ENCODE assay signal across 8 cellular contexts in the genomic region with DNA sequence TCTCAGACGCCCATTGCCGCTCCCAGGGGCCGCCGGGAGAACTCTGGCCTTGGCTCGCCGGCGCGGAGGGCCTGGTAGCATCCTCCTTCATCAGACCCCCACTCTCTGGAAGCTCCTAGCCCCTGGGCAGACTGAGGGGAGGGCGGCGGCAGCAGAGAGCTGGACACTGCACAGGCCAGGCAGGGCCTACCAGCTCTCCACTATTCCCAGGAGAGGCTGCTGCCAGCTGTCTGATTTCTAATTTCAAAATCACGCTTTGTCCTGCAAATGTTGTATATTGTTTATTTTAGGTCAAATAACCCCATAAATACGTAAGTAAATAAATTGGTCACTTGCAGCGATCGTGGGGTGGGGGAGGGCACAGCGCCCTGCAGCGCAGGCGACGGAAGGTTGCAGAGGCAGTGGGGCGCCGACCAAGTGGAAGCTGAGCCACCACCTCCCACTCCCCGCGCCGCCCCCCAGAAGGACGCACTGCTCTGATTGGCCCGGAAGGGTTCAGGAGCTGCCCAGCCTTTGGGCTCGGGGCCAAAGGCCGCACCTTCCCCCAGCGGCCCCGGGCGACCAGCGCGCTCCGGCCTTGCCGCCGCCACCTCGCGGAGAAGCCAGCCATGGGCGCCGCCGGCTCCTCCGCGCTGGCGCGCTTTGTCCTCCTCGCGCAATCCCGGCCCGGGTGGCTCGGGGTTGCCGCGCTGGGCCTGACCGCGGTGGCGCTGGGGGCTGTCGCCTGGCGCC. TPM values are rescaled to one million over a fixed set of nuclear protein-coding genes. Genes with fewer than 3 reads are reported as not detected.
DNase-seq lines count a peak whose midpoint lies in the region; ATAC-seq and TF ChIP-seq lines count a peak whose summit lies in the region.

MTARC1 (plus strand) TSS at position 577 of the 732 bp plus-strand sequence; CDS start at position 609, 32 bp downstream.

- ATAC-seq in GM21619 (IDR thresholded peaks at IDR 0.05; ENCODE audit: unreplicated experiment) = peak; percentile 76

- CTCF ChIA-PET in SK-N-SH (lab: Yijun Ruan, JAX) = interaction anchor here (0.7 to 7.6 kb wide), 11 partner anchors 8 to 490 kb away, joined by 3 to 63 read pairs (median 6); partner anchors contain the start of genes C1orf115 and MTARC2

- TF ChIP-seq POLR2A in vagina (IDR thresholded peaks at IDR 0.05) = no peak

- H3K4me1 ChIP-seq in SK-N-SH (ENCODE audit: control insufficient read depth in 1 of 2, insufficient read depth in 2 of 2, low read depth in 1 of 2, low read length in 1 of 2) = peaks cover 0 to 30% of the 10 kb centered on the region in 2 experiments; a peak in 2 of 4 replicates
- H3K4me1 ChIP-seq in muscle layer of duodenum (ENCODE audit: control insufficient read depth in 1 of 2, insufficient read depth in 2 of 2, low read length in 2 of 2) = peaks cover 0 to 17% of the 10 kb centered on the region in 2 donors
- H3K4me1 ChIP-seq in vagina = peaks cover 20% of the 10 kb centered on the region

- H3K27me3 ChIP-seq in MG63 (no peaks in the 10 kb centered on the region), SK-N-SH (ENCODE audit: insufficient read depth) (no peaks in the 10 kb centered on the region), muscle layer of duodenum (ENCODE audit: low read depth, low read length) (no peaks in the 10 kb centered on the region), vagina (no peaks in the 10 kb centered on the region)

- H3K4me3 ChIP-seq in MG63 (no peak within 1 kb of the TSS), SK-N-SH (ENCODE audit: low read depth in 2 of 2, low read length in 1 of 2) (peak within 1 kb of the TSS; percentile 68 to 73), fibroblast of mammary gland (ENCODE audit: control insufficient read depth, low read depth, low read length) (peak within 1 kb of the TSS; percentile 50), muscle layer of duodenum (ENCODE audit: low read depth in 1 of 2, low read length in 2 of 2) (peak within 1 kb of the TSS; percentile 58 to 84), vagina (peak within 1 kb of the TSS; percentile 50 to 60)

- peak within 1 kb of the TSS; percentile 79; the same call in 1 of the 2 replicates for H2AFZ ChIP-seq in SK-N-SH (ENCODE audit: low read depth)

- POLR2A ChIA-PET in SK-N-SH (lab: Yijun Ruan, JAX) = interaction anchor here (0.5 to 1.4 kb wide), 8 partner anchors 10 to 746 kb away, joined by 3 to 5 read pairs (median 3); partner anchors contain the start of gene MTARC2

- 0 out of 2 replicates have a peak, but pooled peaks have one; percentile 13 for TF ChIP-seq CTCF in SK-N-SH (IDR thresholded peaks at IDR 0.05)
- TF ChIP-seq CTCF in fibroblast of mammary gland (conservative IDR thresholded peaks at IDR 0.05; ENCODE audit: control insufficient read depth, insufficient read depth, low read depth, low read length) = no peak
- no peak for TF ChIP-seq CTCF in vagina (IDR thresholded peaks at IDR 0.05)

- no peaks in the 10 kb centered on the region for H3K36me3 ChIP-seq in MG63
- peaks cover 0 to 18% of the 10 kb centered on the region in 2 experiments for H3K36me3 ChIP-seq in SK-N-SH (replicated peaks in 1 of 2; ENCODE audit: control insufficient read depth in 1 of 2, insufficient read depth in 2 of 2, low read length in 1 of 2)
- H3K36me3 ChIP-seq in muscle layer of duodenum (ENCODE audit: control insufficient read depth in 1 of 2, insufficient read depth in 2 of 2, low read length in 2 of 2) = peaks cover 0 to 20% of the 10 kb centered on the region in 2 donors
- H3K36me3 ChIP-seq in vagina = no peaks in the 10 kb centered on the region

- no peak for TF ChIP-seq EP300 in SK-N-SH (IDR thresholded peaks at IDR 0.05; ENCODE audit: borderline replicate concordance in 1 of 2, low read depth in 1 of 2, low read length in 1 of 2)

- peak; percentile 53 for DNase-seq in EH (ENCODE audit: low read depth)
- peak; percentile 32 for DNase-seq in MG63
- DNase-seq in SK-N-SH = peak; percentile 95
- peak; percentile 46 for DNase-seq in fibroblast of mammary gland (ENCODE audit: low read depth)
- DNase-seq in vagina (ENCODE audit: extremely low spot score in 2 of 2) = no peak
- DNase-seq in SW 1271 (lab: John Stamatoyannopoulos, UW) = no peak

- H3K79me2 ChIP-seq in SK-N-SH (ENCODE audit: insufficient read depth) = no peaks in the 10 kb centered on the region

- H3K27ac ChIP-seq in SK-N-SH (ENCODE audit: low read depth in 2 of 2, low read length in 1 of 2) = peak within 1 kb of the TSS in 1 of 2 experiments; percentile 83; a peak in 2 of 4 replicates
- no peak within 1 kb of the TSS for H3K27ac ChIP-seq in muscle layer of duodenum (ENCODE audit: low read length)
- peak within 1 kb of the TSS; percentile 34 for H3K27ac ChIP-seq in vagina

- no peaks in the 10 kb centered on the region for H3F3A ChIP-seq in SK-N-SH (replicated peaks; ENCODE audit: insufficient read depth)

- H3K9me3 ChIP-seq in MG63 (no peaks in the 10 kb centered on the region), SK-N-SH (no peaks in the 10 kb centered on the region), muscle layer of duodenum (ENCODE audit: control insufficient read depth in 1 of 2, low read length in 2 of 2) (no peaks in the 10 kb centered on the region), vagina (no peaks in the 10 kb centered on the region)

- 19% methylated on average over 11 of the region's 56 CpGs for WGBS in SK-N-SH (ENCODE audit: low lambda C conversion rate)

- no peaks in the 10 kb centered on the region for H4K20me1 ChIP-seq in SK-N-SH (ENCODE audit: insufficient read depth)

- peak within 1 kb of the TSS; percentile 55; the same call in 1 of the 2 replicates for H3K9ac ChIP-seq in SK-N-SH

- no peak for TF ChIP-seq RAD21 in SK-N-SH (IDR thresholded peaks at IDR 0.05; ENCODE audit: low read length)

- peak within 1 kb of the TSS; percentile 77 for H3K4me2 ChIP-seq in SK-N-SH

- no peaks in the 10 kb centered on the region for H3K9me2 ChIP-seq in SK-N-SH

- intact Hi-C loops in vagina (cut with DNase I) = no loop called here

TF ChIP-seq in SK-N-SH, 30 proteins besides CTCF, POLR2A, EP300 and RAD21 (continues in another document):
- TF ChIP-seq RFX5 (IDR thresholded peaks at IDR 0.05; ENCODE audit: low read length) = no peak
- TF ChIP-seq FOXJ3 (CRISPR knock-in tag; IDR thresholded peaks at IDR 0.05) = peak; percentile 44
- peak; percentile 16; the same call in 1 of the 2 replicates for TF ChIP-seq NRF1 (IDR thresholded peaks at IDR 0.05; ENCODE audit: low read depth, low read length)
- TF ChIP-seq RCOR1 (IDR thresholded peaks at IDR 0.05; ENCODE audit: low read length) = no peak
- no peak for TF ChIP-seq ELF1 (IDR thresholded peaks at IDR 0.05)
- no peak for TF ChIP-seq JUND (IDR thresholded peaks at IDR 0.05)
- TF ChIP-seq SMC3 (IDR thresholded peaks at IDR 0.05; ENCODE audit: low read depth, low read length) = no peak
- TF ChIP-seq, protein P1, sequence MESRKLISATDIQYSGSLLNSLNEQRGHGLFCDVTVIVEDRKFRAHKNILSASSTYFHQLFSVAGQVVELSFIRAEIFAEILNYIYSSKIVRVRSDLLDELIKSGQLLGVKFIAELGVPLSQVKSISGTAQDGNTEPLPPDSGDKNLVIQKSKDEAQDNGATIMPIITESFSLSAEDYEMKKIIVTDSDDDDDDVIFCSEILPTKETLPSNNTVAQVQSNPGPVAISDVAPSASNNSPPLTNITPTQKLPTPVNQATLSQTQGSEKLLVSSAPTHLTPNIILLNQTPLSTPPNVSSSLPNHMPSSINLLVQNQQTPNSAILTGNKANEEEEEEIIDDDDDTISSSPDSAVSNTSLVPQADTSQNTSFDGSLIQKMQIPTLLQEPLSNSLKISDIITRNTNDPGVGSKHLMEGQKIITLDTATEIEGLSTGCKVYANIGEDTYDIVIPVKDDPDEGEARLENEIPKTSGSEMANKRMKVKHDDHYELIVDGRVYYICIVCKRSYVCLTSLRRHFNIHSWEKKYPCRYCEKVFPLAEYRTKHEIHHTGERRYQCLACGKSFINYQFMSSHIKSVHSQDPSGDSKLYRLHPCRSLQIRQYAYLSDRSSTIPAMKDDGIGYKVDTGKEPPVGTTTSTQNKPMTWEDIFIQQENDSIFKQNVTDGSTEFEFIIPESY (IDR thresholded peaks at IDR 0.05; ENCODE audit: borderline replicate concordance, low read depth) = no peak
- no peak for TF ChIP-seq MEF2A (IDR thresholded peaks at IDR 0.05; ENCODE audit: borderline replicate concordance, low read depth)
- no peak for TF ChIP-seq YY1 (IDR thresholded peaks at IDR 0.05; ENCODE audit: low read depth)
- TF ChIP-seq POLR2AphosphoS5 (IDR thresholded peaks at IDR 0.05; ENCODE audit: low read depth, low read length) = no peak; the same call in 1 of the 2 replicates
- TF ChIP-seq NFIC (IDR thresholded peaks at IDR 0.05; ENCODE audit: borderline replicate concordance) = peak; percentile 77
- TF ChIP-seq TAF1 (IDR thresholded peaks at IDR 0.05; ENCODE audit: borderline replicate concordance, low read depth, low read length) = no peak
- TF ChIP-seq RXRA (IDR thresholded peaks at IDR 0.05; ENCODE audit: borderline replicate concordance, low read depth) = no peak
- TF ChIP-seq GATA2 (CRISPR knock-in tag; IDR thresholded peaks at IDR 0.05) = no peak
- TF ChIP-seq, protein P2, sequence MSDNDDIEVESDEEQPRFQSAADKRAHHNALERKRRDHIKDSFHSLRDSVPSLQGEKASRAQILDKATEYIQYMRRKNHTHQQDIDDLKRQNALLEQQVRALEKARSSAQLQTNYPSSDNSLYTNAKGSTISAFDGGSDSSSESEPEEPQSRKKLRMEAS (IDR thresholded peaks at IDR 0.05; ENCODE audit: low read depth) = peak; percentile 48; the same call in 1 of the 2 replicates
- peak; percentile 57; the same call in 1 of the 2 replicates for TF ChIP-seq MXI1 (IDR thresholded peaks at IDR 0.05; ENCODE audit: low read depth, low read length)
- no peak for TF ChIP-seq EZH2phosphoT487 (IDR thresholded peaks at IDR 0.05; ENCODE audit: borderline replicate concordance, low read depth)
- TF ChIP-seq, protein P3, sequence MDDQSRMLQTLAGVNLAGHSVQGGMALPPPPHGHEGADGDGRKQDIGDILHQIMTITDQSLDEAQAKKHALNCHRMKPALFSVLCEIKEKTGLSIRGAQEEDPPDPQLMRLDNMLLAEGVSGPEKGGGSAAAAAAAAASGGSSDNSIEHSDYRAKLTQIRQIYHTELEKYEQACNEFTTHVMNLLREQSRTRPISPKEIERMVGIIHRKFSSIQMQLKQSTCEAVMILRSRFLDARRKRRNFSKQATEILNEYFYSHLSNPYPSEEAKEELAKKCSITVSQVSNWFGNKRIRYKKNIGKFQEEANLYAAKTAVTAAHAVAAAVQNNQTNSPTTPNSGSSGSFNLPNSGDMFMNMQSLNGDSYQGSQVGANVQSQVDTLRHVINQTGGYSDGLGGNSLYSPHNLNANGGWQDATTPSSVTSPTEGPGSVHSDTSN (IDR thresholded peaks at IDR 0.05) = no peak
- no peak for TF ChIP-seq GABPA (IDR thresholded peaks at IDR 0.05; ENCODE audit: low read depth)

RNA-seq across cellular contexts. Expression of gene MTARC1, which starts in this region (rescaled TPM):
- total RNA-seq in MG63 (2014; rRNA removed; shearing (Covaris generic); ENCODE audit: low replicate concordance) = 0.26 TPM in 1 of 2 replicates, not detected in the other
- 5.4 and 6.1 TPM in 2 replicates for polyA plus RNA-seq in SK-N-SH (2012; rRNA removed)
- polyA plus RNA-seq in SK-N-SH (2012; cell fraction: cytosol; rRNA removed) = 6.3 and 9.4 TPM in 2 replicates
- polyA plus RNA-seq in SK-N-SH (2012; cell fraction: nucleus; rRNA removed) = 2.6 and 4.3 TPM in 2 replicates
- 9.6 TPM for total RNA-seq in vagina

Comparison
In these comparisons a context has a peak if more than half of its experiments do, and no peak if none do; other contexts are left out.
1. Peak in DNase-seq in MG63; RNA of the gene not detected or under 1 TPM.
2. DNase-seq: peak in EH (single experiment), SK-N-SH (single experiment) and fibroblast of mammary gland (single experiment); none in vagina (0 of 2) and SW 1271 (0 of 2).